In the genomic region with DNA sequence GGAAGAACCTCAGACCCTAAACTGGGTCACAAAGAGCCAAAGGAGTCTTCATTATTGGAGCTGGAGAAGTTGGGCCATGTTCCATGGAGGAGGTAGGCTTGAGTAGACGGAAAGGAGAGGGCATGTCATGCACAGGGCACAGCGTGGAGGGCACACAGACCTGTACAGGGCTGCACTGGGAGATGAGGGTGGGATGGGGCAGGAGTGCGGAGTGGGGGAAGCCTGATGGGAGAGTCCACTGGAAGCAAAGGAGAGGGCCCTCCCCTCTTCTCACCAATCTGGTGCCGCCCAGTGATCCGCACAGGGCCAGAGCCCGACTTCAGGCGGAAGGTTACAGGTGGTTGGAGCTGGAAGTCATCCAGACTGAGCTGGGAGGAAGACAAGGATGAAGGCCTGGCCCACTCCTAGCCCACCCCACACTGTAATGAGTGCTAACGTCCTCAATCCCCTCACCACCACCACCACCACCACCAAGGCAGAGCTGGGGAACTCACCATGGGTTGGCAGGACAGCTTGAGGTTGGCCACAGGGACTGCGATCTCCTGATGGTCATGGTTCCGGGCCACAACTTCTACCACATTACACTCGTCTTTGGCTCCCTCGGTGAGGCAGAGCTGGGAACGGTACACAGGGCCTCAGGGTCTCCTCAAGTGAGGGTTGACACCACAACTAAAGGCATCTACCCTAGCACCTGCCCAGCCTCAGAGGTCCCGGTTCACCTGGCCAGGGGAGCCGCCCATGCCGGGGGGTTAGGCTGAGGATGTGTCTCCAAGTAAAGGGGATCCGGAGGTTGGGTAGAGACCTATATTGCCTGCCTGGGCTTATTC, we compare ENCODE assay signal across 7 cellular contexts. TPM values are rescaled to one million over a fixed set of nuclear protein-coding genes. Genes with fewer than 3 reads are reported as not detected.
DNase-seq lines count a peak whose midpoint lies in the region; ATAC-seq and TF ChIP-seq lines count a peak whose summit lies in the region.

No MANE protein-coding gene starts in this region.

- POLR2A ChIA-PET in HCT116 (lab: Charles Lee): interaction anchor here (1.6 to 2.1 kb wide), 3 partner anchors 13 to 179 kb away, joined by 6 to 10 read pairs (median 7); a partner anchor contains a TSS
- POLR2A ChIA-PET in activated B cell treated with CpG ODN at 0.5 μM for 24 hours (lab: Charles Lee): interaction anchor here (1.0 to 6.7 kb wide), 3 partner anchors 35 to 59 kb away, joined by 3 to 43 read pairs (median 3); a partner anchor contains a TSS

- H3K27ac ChIP-seq in HCT116 (ENCODE audit: low read depth, low read length) (peak overlapping the region; percentile 66), right cardiac atrium (ENCODE audit: low read length) (no peak overlapping the region)

- H3K27me3 ChIP-seq in HCT116 (ENCODE audit: insufficient read depth, low read length): no peaks in the 10 kb centered on the region
- H3K27me3 ChIP-seq in right cardiac atrium (ENCODE audit: control insufficient read depth, insufficient read depth): no peaks in the 10 kb centered on the region

- no TSS peak for BruUV-seq in HCT116 (replicated peaks; lab: Mats Ljungman, UMichigan)

- peaks cover 14% of the 10 kb centered on the region for H3K27me3 Mint-ChIP-seq in activated B cell treated with CpG ODN at 0.5 μM for 24 hours

- TF ChIP-seq CTCF in HCT116 (IDR thresholded peaks at IDR 0.05 in 2 of 3, conservative IDR thresholded peaks at IDR 0.05 in 1 of 3; ENCODE audit: borderline replicate concordance in 1 of 3, insufficient read depth in 1 of 3, low read depth in 2 of 3, low read length in 2 of 3) (no peak), activated B cell treated with CpG ODN at 0.5 μM for 24 hours (IDR thresholded peaks at IDR 0.05) (no peak)

- no peak overlapping the region for H2AFZ ChIP-seq in HCT116 (ENCODE audit: low read depth, low read length, poor library complexity, severe bottlenecking)

- DNase-seq in HCT116 (ENCODE audit: low read depth, low spot score): peak; percentile 35
- DNase-seq in activated B cell treated with CpG ODN at 0.5 μM for 24 hours: no peak
- DNase-seq in right cardiac atrium: peak in 2 of 3 donors; percentile 50 to 54
- peak in 1 of 2 donors; percentile 57 for DNase-seq in stimulated activated effector memory CD8-positive, alpha-beta T cell treated with anti-CD3 and anti-CD28 coated beads, Interleukin-12 subunit alpha, Interleukin-12 subunit beta, amount 100 ng/mL, for 72 hours (ENCODE audit: low spot score in 2 of 2)

- peak overlapping the region; percentile 94 for H3K4me2 ChIP-seq in HCT116 (ENCODE audit: low read length)

- ATAC-seq in HCT116: peak; percentile 15
- ATAC-seq in activated B cell treated with CpG ODN at 0.5 μM for 24 hours (ENCODE audit: low read depth): no peak
- ATAC-seq in right cardiac atrium: peak in 1 of 2 donors; percentile 1
- no peak for ATAC-seq in stimulated activated effector memory CD8-positive, alpha-beta T cell treated with anti-CD3 and anti-CD28 coated beads, Interleukin-12 subunit alpha, Interleukin-12 subunit beta, amount 100 ng/mL, for 72 hours
- no peak for ATAC-seq in HG02970 (IDR thresholded peaks at IDR 0.05; ENCODE audit: low FRiP score, unreplicated experiment)
- no peak for ATAC-seq in HG03039 (IDR thresholded peaks at IDR 0.05; ENCODE audit: unreplicated experiment)
- no peak for ATAC-seq in GM21529 (IDR thresholded peaks at IDR 0.05; ENCODE audit: unreplicated experiment)

- H3K27ac Mint-ChIP-seq in activated B cell treated with CpG ODN at 0.5 μM for 24 hours: peak overlapping the region; percentile 90
- peak overlapping the region; percentile 100 for H3K27ac Mint-ChIP-seq in stimulated activated effector memory CD8-positive, alpha-beta T cell treated with anti-CD3 and anti-CD28 coated beads, Interleukin-12 subunit alpha, Interleukin-12 subunit beta, amount 100 ng/mL, for 72 hours

- intact Hi-C loops in HCT116 (cut with micrococcal nuclease) (loop anchor here (1.0 to 5.0 kb wide), 7 partner anchors 35 to 621 kb away; a partner anchor contains a TSS), activated B cell treated with CpG ODN at 0.5 μM for 24 hours (cut with micrococcal nuclease) (loop anchor here (1.0 to 5.0 kb wide), 7 partner anchors 59 to 568 kb away; a partner anchor contains a TSS), right cardiac atrium (cut with DNase I) (loop anchor here (2.0 to 5.0 kb wide), 3 partner anchors 175 to 180 kb away; no protein-coding TSS in a partner anchor)

- H3K4me1 ChIP-seq in HCT116 (ENCODE audit: control insufficient read depth in 1 of 2, insufficient read depth in 2 of 2, low read length in 2 of 2): peaks cover 19 to 45% of the 10 kb centered on the region in 2 experiments
- peaks cover 3% of the 10 kb centered on the region for H3K4me1 ChIP-seq in right cardiac atrium (ENCODE audit: control insufficient read depth, insufficient read depth, low read length)

- H3K4me3 ChIP-seq in HCT116 (replicated peaks in 1 of 2; ENCODE audit: low read depth in 1 of 2, low read length in 2 of 2) (peak overlapping the region; percentile 74 to 90), right cardiac atrium (ENCODE audit: low read length) (no peak overlapping the region)

- no peaks in the 10 kb centered on the region for H3K9me3 Mint-ChIP-seq in activated B cell treated with CpG ODN at 0.5 μM for 24 hours
- no peaks in the 10 kb centered on the region for H3K9me3 Mint-ChIP-seq in stimulated activated effector memory CD8-positive, alpha-beta T cell treated with anti-CD3 and anti-CD28 coated beads, Interleukin-12 subunit alpha, Interleukin-12 subunit beta, amount 100 ng/mL, for 72 hours

- CTCF ChIA-PET in HCT116 (lab: Charles Lee) (interaction anchor here (0.7 to 5.8 kb wide), 17 partner anchors 10 to 638 kb away, joined by 3 to 220 read pairs (median 6); a partner anchor contains a TSS), activated B cell treated with CpG ODN at 0.5 μM for 24 hours (lab: Charles Lee) (interaction anchor here (0.8 to 2.6 kb wide), 8 partner anchors 8 to 291 kb away, joined by 3 to 16 read pairs (median 8); a partner anchor contains a TSS)

- peak overlapping the region; percentile 100 for H3K4me3 Mint-ChIP-seq in activated B cell treated with CpG ODN at 0.5 μM for 24 hours
- peak overlapping the region; percentile 100 for H3K4me3 Mint-ChIP-seq in stimulated activated effector memory CD8-positive, alpha-beta T cell treated with anti-CD3 and anti-CD28 coated beads, Interleukin-12 subunit alpha, Interleukin-12 subunit beta, amount 100 ng/mL, for 72 hours

- H4K20me1 ChIP-seq in HCT116 (ENCODE audit: insufficient read depth): peaks cover 3% of the 10 kb centered on the region; the same call in 1 of the 2 replicates

- peaks cover 55% of the 10 kb centered on the region for H3K4me1 Mint-ChIP-seq in activated B cell treated with CpG ODN at 0.5 μM for 24 hours
- peaks cover 60% of the 10 kb centered on the region for H3K4me1 Mint-ChIP-seq in stimulated activated effector memory CD8-positive, alpha-beta T cell treated with anti-CD3 and anti-CD28 coated beads, Interleukin-12 subunit alpha, Interleukin-12 subunit beta, amount 100 ng/mL, for 72 hours

- H3K9me2 ChIP-seq in HCT116 (ENCODE audit: insufficient read depth): no peaks in the 10 kb centered on the region

- H3K36me3 ChIP-seq in HCT116 (ENCODE audit: control insufficient read depth in 1 of 2, insufficient read depth in 2 of 2, low read length in 2 of 2): peaks cover 17 to 38% of the 10 kb centered on the region in 2 experiments; a peak in 3 of 4 replicates

- TF ChIP-seq RAD21 in HCT116 (IDR thresholded peaks at IDR 0.05; ENCODE audit: low read depth): no peak

- no peak for TF ChIP-seq POLR2A in HCT116 (IDR thresholded peaks at IDR 0.05; ENCODE audit: borderline replicate concordance, extremely low read depth, insufficient read depth, insufficient read length)

- H3K36me3 Mint-ChIP-seq in activated B cell treated with CpG ODN at 0.5 μM for 24 hours (ENCODE audit: low read depth): peaks cover 34% of the 10 kb centered on the region
- peaks cover 52% of the 10 kb centered on the region for H3K36me3 Mint-ChIP-seq in stimulated activated effector memory CD8-positive, alpha-beta T cell treated with anti-CD3 and anti-CD28 coated beads, Interleukin-12 subunit alpha, Interleukin-12 subunit beta, amount 100 ng/mL, for 72 hours

- H3K79me2 ChIP-seq in HCT116 (ENCODE audit: insufficient read depth, low read length): peaks cover 47% of the 10 kb centered on the region

- H3K9me3 ChIP-seq in HCT116 (ENCODE audit: control insufficient read depth in 1 of 2, insufficient read depth in 1 of 2, low read depth in 1 of 2, low read length in 2 of 2) (no peaks in the 10 kb centered on the region), right cardiac atrium (ENCODE audit: control insufficient read depth, low read length) (no peaks in the 10 kb centered on the region)

- WGBS in right cardiac atrium: 56% methylated on average over 17 of the region's 17 CpGs

- peak overlapping the region; percentile 91 for H3K9ac ChIP-seq in HCT116 (ENCODE audit: low read length)

- RAD21 ChIA-PET in HCT116 (lab: Charles Lee; ENCODE audit: low non-redundant PET in 1 of 2, low total read pairs in 2 of 2, uncharacterized antibody in 2 of 2, unreplicated experiment in 2 of 2): interaction anchor here (0.6 to 2.3 kb wide), 6 partner anchors 180 to 568 kb away, joined by 4 to 21 read pairs (median 8); no protein-coding TSS in a partner anchor

TF ChIP-seq in HCT116, 20 proteins besides CTCF, POLR2A, EP300 and RAD21:
- peak; percentile 25; the same call in 1 of the 2 replicates for TF ChIP-seq POLR2AphosphoS5 (IDR thresholded peaks at IDR 0.05; ENCODE audit: low read depth, low read length)
- TF ChIP-seq, protein P1, sequence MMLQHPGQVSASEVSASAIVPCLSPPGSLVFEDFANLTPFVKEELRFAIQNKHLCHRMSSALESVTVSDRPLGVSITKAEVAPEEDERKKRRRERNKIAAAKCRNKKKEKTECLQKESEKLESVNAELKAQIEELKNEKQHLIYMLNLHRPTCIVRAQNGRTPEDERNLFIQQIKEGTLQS (IDR thresholded peaks at IDR 0.05): no peak

RNA-seq across cellular contexts. Expression of a gene that starts 1.0 kb away (rescaled TPM):
- 267 TPM for total RNA-seq in HCT116 (2021; ENCODE audit: unreplicated experiment)
- 244 and 258 TPM in 2 replicates for polyA plus RNA-seq in HCT116 (2012)
- total RNA-seq in activated B cell treated with CpG ODN at 0.5 μM for 24 hours: 48.1 and 60.7 TPM in 2 replicates
- 10 to 100 TPM in 1 of 4 donors, 1 to 10 TPM in 3; 5.0 to 10.7 (median 7.4) TPM for total RNA-seq in right cardiac atrium
- polyA plus RNA-seq in right cardiac atrium: 5.8 TPM

RNA-seq across cellular contexts. Expression of a gene that starts 6.3 kb away (rescaled TPM):
- total RNA-seq in HCT116 (2021; ENCODE audit: unreplicated experiment) (2.7 TPM), activated B cell treated with CpG ODN at 0.5 μM for 24 hours (not detected in 2 replicates), right cardiac atrium (not detected)
- 1.6 and 1.9 TPM in 2 replicates for polyA plus RNA-seq in HCT116 (2012)
- not detected for polyA plus RNA-seq in right cardiac atrium

RNA-seq across cellular contexts. Expression of a gene that starts 36.0 kb away (rescaled TPM):
- 127 TPM for total RNA-seq in HCT116 (2021; ENCODE audit: unreplicated experiment)
- 62.7 and 71.3 TPM in 2 replicates for polyA plus RNA-seq in HCT116 (2012)
- total RNA-seq in activated B cell treated with CpG ODN at 0.5 μM for 24 hours: 209 and 271 TPM in 2 replicates
- 10 to 100 TPM; 67.8 to 96.4 (median 85.4) TPM for total RNA-seq in right cardiac atrium
- polyA plus RNA-seq in right cardiac atrium: 41.1 TPM
